ENCODE assay signal across 2 cellular contexts in genomic region chr17:82424001-82424862, GRCh38.
TF ChIP-seq lines count a peak whose summit lies in the region.

No MANE protein-coding gene starts in this region.

TF ChIP-seq in HEK293T, 16 proteins besides CTCF, POLR2A, EP300 and RAD21:
- TF ChIP-seq NFRKB (IDR thresholded peaks at IDR 0.05), result no peak
- TF ChIP-seq HDGF (IDR thresholded peaks at IDR 0.05; ENCODE audit: borderline replicate concordance), result no peak
- TF ChIP-seq PKNOX1 (IDR thresholded peaks at IDR 0.05), result no peak
- TF ChIP-seq ZNF384 (IDR thresholded peaks at IDR 0.05), result no peak
- no peak for TF ChIP-seq FOXA1 (IDR thresholded peaks at IDR 0.05)
- TF ChIP-seq LEF1 (IDR thresholded peaks at IDR 0.05; ENCODE audit: borderline replicate concordance), result no peak
- TF ChIP-seq ARNT (IDR thresholded peaks at IDR 0.05), result no peak
- TF ChIP-seq ELF4 (IDR thresholded peaks at IDR 0.05), result no peak
- no peak for TF ChIP-seq TARDBP (IDR thresholded peaks at IDR 0.05)
- TF ChIP-seq L3MBTL2 (conservative IDR thresholded peaks at IDR 0.05), result no peak
- TF ChIP-seq BHLHE40 (IDR thresholded peaks at IDR 0.05; ENCODE audit: borderline replicate concordance), result no peak
- no peak for TF ChIP-seq SP1 (IDR thresholded peaks at IDR 0.05)
- no peak for TF ChIP-seq SUZ12 (IDR thresholded peaks at IDR 0.05)
- TF ChIP-seq FOXK2 (IDR thresholded peaks at IDR 0.05), result no peak
- no peak for TF ChIP-seq FOXM1 (IDR thresholded peaks at IDR 0.05; ENCODE audit: borderline replicate concordance)
- TF ChIP-seq CTBP1 (IDR thresholded peaks at IDR 0.05; ENCODE audit: borderline replicate concordance), result no peak

TF ChIP-seq in K562, 482 proteins besides CTCF, POLR2A, EP300 and RAD21:
- TF ChIP-seq CBX3 (IDR thresholded peaks at IDR 0.05; ENCODE audit: borderline replicate concordance in 1 of 2, low read length in 2 of 2) (no peak), CTCFL (IDR thresholded peaks at IDR 0.05; ENCODE audit: borderline replicate concordance, insufficient read depth, low read depth, low read length, poor library complexity, severe bottlenecking) (peak; percentile 49), SPI1 (IDR thresholded peaks at IDR 0.05; ENCODE audit: borderline replicate concordance, low read depth, low read length) (peak; percentile 61; the same call in 1 of the 2 replicates), ZBTB33 (CRISPR knock-in tag; IDR thresholded peaks at IDR 0.05) (0 out of 2 replicates have a peak, but pooled peaks have one; percentile 11), KLF13 (tag; IDR thresholded peaks at IDR 0.05; ENCODE audit: borderline replicate concordance, low read depth) (no peak)
